In the genomic region with DNA sequence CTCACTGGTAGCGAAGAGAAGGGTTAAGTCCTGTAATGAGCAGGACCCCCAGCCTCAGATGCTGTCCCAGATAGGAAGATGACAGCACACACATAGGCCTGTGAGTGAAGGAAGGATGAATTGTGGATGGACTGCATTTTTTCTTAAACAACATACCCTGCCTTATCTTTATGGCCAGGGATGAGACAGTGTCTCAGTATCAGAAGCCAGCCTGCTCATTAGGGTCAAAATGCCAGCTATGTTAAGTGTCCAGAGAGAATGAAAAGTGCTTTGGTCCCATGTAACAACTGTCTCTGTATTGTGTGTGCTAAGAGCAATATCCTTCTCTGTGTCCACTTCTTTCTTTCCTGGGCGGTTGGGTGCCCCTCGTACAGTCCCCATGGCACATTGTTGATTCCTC, we compare ENCODE assay signal across 23 cellular contexts. TPM values are rescaled to one million over a fixed set of nuclear protein-coding genes. Genes with fewer than 3 reads are reported as not detected.
"Had no signal": no experiment of that assay in that cellular context is flagged by ENCODE, and none has a peak within 500 bp of the region (broad histone marks: within the 10 kb centered on the region; RNA-seq: fewer than 3 reads in every experiment).

No MANE protein-coding gene starts in this region.

- H3K9ac ChIP-seq: neural progenitor cell had no signal

- H2AFZ ChIP-seq: neural progenitor cell had no signal

- H3K36me3 ChIP-seq: esophagus squamous epithelium, heart left ventricle, left ventricle myocardium inferior, lower lobe of right lung, neural progenitor cell, ovary, right atrium auricular region, sigmoid colon, upper lobe of left lung, uterus had no signal

- H3K4me3 Mint-ChIP-seq: dendritic cell treated with granulocyte-macrophage colony-stimulating factor and Interleukin-4, amounts not matched to agents 40 ng/mL and 50 ng/mL, for 4 days; effector memory CD8-positive, alpha-beta T cell; memory B cell; natural killer cell treated with Interleukin-12 subunit alpha and Interleukin-12 subunit beta and Interleukin-15 and Interleukin-18, amount 100 ng/mL, for 72 hours; neural progenitor cell had no signal

- ATAC-seq: effector memory CD8-positive, alpha-beta T cell; lower lobe of right lung; natural killer cell treated with Interleukin-12 subunit alpha and Interleukin-12 subunit beta and Interleukin-15 and Interleukin-18, amount 100 ng/mL, for 72 hours had no signal

- H3K4me3 ChIP-seq: esophagus squamous epithelium, heart left ventricle, left ventricle myocardium inferior, lower lobe of right lung, neural progenitor cell, ovary, right atrium auricular region, sigmoid colon, skin epidermis, upper lobe of left lung, uterus had no signal

- FAIRE-seq: keratinocyte had no signal

- H3K4me1 ChIP-seq: sigmoid colon, upper lobe of left lung, uterus had no signal

- H3K27ac Mint-ChIP-seq: dendritic cell treated with granulocyte-macrophage colony-stimulating factor and Interleukin-4, amounts not matched to agents 40 ng/mL and 50 ng/mL, for 4 days; effector memory CD8-positive, alpha-beta T cell; natural killer cell treated with Interleukin-12 subunit alpha and Interleukin-12 subunit beta and Interleukin-15 and Interleukin-18, amount 100 ng/mL, for 72 hours had no signal

- H3K27ac ChIP-seq: esophagus squamous epithelium, heart left ventricle, left ventricle myocardium inferior, lower lobe of right lung, neural progenitor cell, ovary, sigmoid colon, skin epidermis, upper lobe of left lung, uterus had no signal

- H3K36me3 Mint-ChIP-seq: natural killer cell treated with Interleukin-12 subunit alpha and Interleukin-12 subunit beta and Interleukin-15 and Interleukin-18, amount 100 ng/mL, for 72 hours; neural progenitor cell had no signal

- H3K4me2 ChIP-seq: neural progenitor cell had no signal

- H3K9me3 ChIP-seq: esophagus squamous epithelium, heart left ventricle, left ventricle myocardium inferior, lower lobe of right lung, ovary, right atrium auricular region, sigmoid colon, upper lobe of left lung, uterus had no signal

- H3K27me3 Mint-ChIP-seq: memory B cell had no signal

- H3K9me3 Mint-ChIP-seq: dendritic cell treated with granulocyte-macrophage colony-stimulating factor and Interleukin-4, amounts not matched to agents 40 ng/mL and 50 ng/mL, for 4 days; effector memory CD8-positive, alpha-beta T cell; memory B cell; natural killer cell treated with Interleukin-12 subunit alpha and Interleukin-12 subunit beta and Interleukin-15 and Interleukin-18, amount 100 ng/mL, for 72 hours; neural progenitor cell had no signal

- DNase-seq: effector memory CD8-positive, alpha-beta T cell; esophagus squamous epithelium; foreskin fibroblast; heart left ventricle; left ventricle myocardium inferior; lower lobe of right lung; midbrain; nucleus accumbens; ovary; sigmoid colon; stimulated activated CD4-positive, alpha-beta T cell treated with anti-CD3 and anti-CD28 coated beads, Interleukin-12 subunit alpha, Interleukin-12 subunit beta, amount 100 ng/mL, for 4 hours; stimulated activated CD4-positive, alpha-beta T cell treated with anti-CD3 and anti-CD28 coated beads, Interleukin-2, amount 100 ng/mL, for 48 hours; stimulated activated naive CD4-positive, alpha-beta T cell treated with Interleukin-2 at 50 U/mL for 16 hours; upper lobe of left lung; uterus had no signal

- H3K27me3 ChIP-seq: esophagus squamous epithelium, heart left ventricle, neural progenitor cell, ovary, right atrium auricular region, sigmoid colon, upper lobe of left lung, uterus had no signal

RNA-seq across cellular contexts. Expression of gene OLFML1, which starts 58.7 kb away (rescaled TPM):
- total RNA-seq: epithelial cell of proximal tubule; natural killer cell treated with Interleukin-12 subunit alpha and Interleukin-12 subunit beta and Interleukin-15 and Interleukin-18, amount 100 ng/mL, for 72 hours had no signal
- polyA plus RNA-seq: keratinocyte had no signal
